Comparison of ENCODE assay signal across 1 cellular context in genomic region chr10:340646-341045, GRCh38.
TF ChIP-seq lines count a peak whose summit lies in the region.

No MANE protein-coding gene starts in this region.

TF ChIP-seq in GM23338, 12 proteins besides CTCF, POLR2A, EP300 and RAD21 (continued from another document):
- no peak for TF ChIP-seq ZNF462 (CRISPR knock-in tag; IDR thresholded peaks at IDR 0.05)
- no peak for TF ChIP-seq ETS1 (IDR thresholded peaks at IDR 0.05)
- no peak for TF ChIP-seq CREB1 (CRISPR knock-in tag; IDR thresholded peaks at IDR 0.05; ENCODE audit: low read depth)
